31 cellular contexts compared by ENCODE assay signal in the genomic region with DNA sequence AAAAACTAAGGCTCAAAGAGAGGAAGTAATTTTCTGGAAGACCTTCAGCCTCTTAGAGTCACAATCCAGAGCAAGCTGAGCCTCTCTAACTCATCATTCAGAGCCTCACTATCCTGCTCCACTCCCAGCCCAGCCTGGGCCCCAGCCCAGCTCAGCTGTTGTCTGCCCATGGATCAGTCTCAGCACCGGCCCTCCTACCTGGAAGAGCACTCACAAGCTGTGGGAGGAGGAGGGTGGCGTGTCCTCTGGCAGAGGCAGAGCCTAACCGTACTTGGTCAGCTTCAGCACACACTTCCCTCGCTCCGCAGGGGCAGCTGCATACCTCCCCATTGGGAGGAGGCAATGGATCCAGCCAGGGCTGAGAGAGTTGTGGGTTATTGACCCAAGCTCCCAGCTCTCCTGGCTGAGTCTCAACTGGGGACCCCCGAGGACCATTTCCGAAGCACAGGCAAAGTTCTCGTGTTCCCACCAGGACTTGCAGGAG.
"Had no signal": no experiment of that assay in that cellular context is flagged by ENCODE, and none has a peak within 500 bp of the region (broad histone marks: within the 10 kb centered on the region; RNA-seq: fewer than 3 reads in every experiment).

No MANE protein-coding gene starts in this region.

- H3K9me3 Mint-ChIP-seq: T-helper 2 cell treated with Interferon-gamma antibody and Interleukin-4, amounts not matched to agents 5 μg/mL and 100 μg/mL, for 36 hours had no signal

- H3K9me3 ChIP-seq: gastrocnemius medialis had no signal

- H3K27me3 ChIP-seq: brain microvascular endothelial cell, foreskin keratinocyte had no signal

- H3K4me1 Mint-ChIP-seq: activated B cell treated with CpG ODN at 0.5 μM for 24 hours; activated T-helper 17 cell treated with anti-CD3 and anti-CD28 coated beads, Interleukin-2, amount 50 U/mL, for 72 hours; central memory CD8-positive, alpha-beta T cell; T-helper 17 cell had no signal

- H3K27ac Mint-ChIP-seq: activated B cell treated with CpG ODN at 0.5 μM for 24 hours; activated CD8-positive, alpha-beta T cell treated with anti-CD3 and anti-CD28 coated beads for 36 hours; activated naive CD8-positive, alpha-beta T cell; activated T-helper 17 cell treated with anti-CD3 and anti-CD28 coated beads, Interleukin-2, amount 50 U/mL, for 72 hours; effector memory CD8-positive, alpha-beta T cell; T-helper 17 cell; T-helper 2 cell treated with Interferon-gamma antibody and Interleukin-4, amounts not matched to agents 5 μg/mL and 100 μg/mL, for 36 hours had no signal

- H3K36me3 Mint-ChIP-seq: activated naive CD8-positive, alpha-beta T cell had no signal

- DNase-seq: activated B cell treated with CpG ODN at 0.5 μM for 24 hours; activated CD4-positive, alpha-beta T cell treated with anti-CD3 and anti-CD28 coated beads for 48 hours; activated CD4-positive, alpha-beta T cell treated with anti-CD3 and anti-CD28 coated beads, Interleukin-2, amount 50 U/mL, for 1 hour; activated CD4-positive, alpha-beta T cell treated with anti-CD3 and anti-CD28 coated beads, Interleukin-2, amount 50 U/mL, for 48 hours; activated CD8-positive, alpha-beta memory T cell treated with anti-CD3 and anti-CD28 coated beads for 24 hours; activated CD8-positive, alpha-beta T cell treated with anti-CD3 and anti-CD28 coated beads for 36 hours; activated effector memory CD4-positive, alpha-beta T cell treated with Interleukin-2 at 50 U/mL for 16 hours; activated gamma-delta T cell treated with Interleukin-2 at 50 U/mL for 16 hours; activated naive CD4-positive, alpha-beta T cell treated with anti-CD3 and anti-CD28 coated beads, Interleukin-2, amount 50 U/mL, for 16 hours; activated naive CD4-positive, alpha-beta T cell treated with Interleukin-2 at 50 U/mL for 16 hours; activated T-cell treated with anti-CD3 and anti-CD28 coated beads, Interleukin-2, amount 50 U/mL, for 4 hours; amniotic stem cell; anterior cingulate cortex; brain microvascular endothelial cell; cortex of kidney; dermis blood vessel endothelial cell; effector CD4-positive, alpha-beta T cell; effector memory CD8-positive, alpha-beta T cell; erythroblast; foreskin keratinocyte; gastrocnemius medialis; T-helper 1 cell; T-helper 17 cell; T1000; WERI-Rb-1 had no signal

- H3K4me3 ChIP-seq: esophagus muscularis mucosa, gastrocnemius medialis had no signal

- ATAC-seq: activated CD4-positive, CD25-positive, alpha-beta regulatory T cell treated with anti-CD3 and anti-CD28 coated beads, Interleukin-2, amount 50 U/mL, for 24 hours; activated CD8-positive, alpha-beta T cell treated with anti-CD3 and anti-CD28 coated beads for 36 hours; activated T-cell treated with anti-CD3 and anti-CD28 coated beads, Interleukin-2, amount 50 U/mL, for 4 hours; activated T-helper 17 cell treated with anti-CD3 and anti-CD28 coated beads, Interleukin-2, amount 50 U/mL, for 72 hours; effector memory CD8-positive, alpha-beta T cell; foreskin keratinocyte; gastrocnemius medialis; T-helper 17 cell had no signal

- H3K27ac ChIP-seq: brain microvascular endothelial cell, esophagus muscularis mucosa, foreskin keratinocyte, gastrocnemius medialis, WERI-Rb-1 had no signal

- H3K4me3 Mint-ChIP-seq: activated B cell treated with CpG ODN at 0.5 μM for 24 hours; activated CD8-positive, alpha-beta T cell treated with anti-CD3 and anti-CD28 coated beads for 36 hours; activated naive CD8-positive, alpha-beta T cell; activated T-cell treated with anti-CD3 and anti-CD28 coated beads, Interleukin-2, amount 50 U/mL, for 4 hours; activated T-helper 17 cell treated with anti-CD3 and anti-CD28 coated beads, Interleukin-2, amount 50 U/mL, for 72 hours; central memory CD8-positive, alpha-beta T cell; effector memory CD8-positive, alpha-beta T cell; T-helper 17 cell; T-helper 2 cell treated with Interferon-gamma antibody and Interleukin-4, amounts not matched to agents 5 μg/mL and 100 μg/mL, for 36 hours had no signal

- H3K36me3 ChIP-seq: brain microvascular endothelial cell, esophagus muscularis mucosa, gastrocnemius medialis, WERI-Rb-1 had no signal

- H3K4me1 ChIP-seq: esophagus muscularis mucosa, foreskin keratinocyte, gastrocnemius medialis had no signal
